In genomic region chr1:83271829-83272228, GRCh38 we compare ENCODE assay signal across 8 cellular contexts.
DNase-seq lines count a peak whose midpoint lies in the region; ATAC-seq and TF ChIP-seq lines count a peak whose summit lies in the region.
"Not testable (repeated sequence)": the region's sequence is repeated elsewhere in the genome, so short reads cannot be mapped to it uniquely, and the experiment has no call there.

No MANE protein-coding gene starts in this region.

- H2AFZ ChIP-seq in MM.1S (ENCODE audit: low read length), result not testable (repeated sequence)

- H3K4me3 ChIP-seq in MM.1S (ENCODE audit: low read length); retinal pigment epithelial cell (ENCODE audit: low read length): not testable (repeated sequence)

- H3K9me3 ChIP-seq in MM.1S (replicated peaks; ENCODE audit: insufficient read depth, low read length), result not testable (repeated sequence)

- H3K79me2 ChIP-seq in MM.1S (ENCODE audit: low read length), result not testable (repeated sequence)

- not testable (repeated sequence) for H3K9ac ChIP-seq in MM.1S (ENCODE audit: low read length)

- H3K27me3 ChIP-seq in MM.1S (replicated peaks; ENCODE audit: insufficient read depth, low read length), result not testable (repeated sequence)

- H3K27ac ChIP-seq in MM.1S (ENCODE audit: low read length), result not testable (repeated sequence)

- not testable (repeated sequence) for H3K4me2 ChIP-seq in MM.1S (ENCODE audit: low read depth, low read length)

- H3K9me2 ChIP-seq in MM.1S (replicated peaks; ENCODE audit: insufficient read depth, low read length), result not testable (repeated sequence)

- TF ChIP-seq CTCF in MM.1S (IDR thresholded peaks at IDR 0.05; ENCODE audit: low read length); retinal pigment epithelial cell (conservative IDR thresholded peaks at IDR 0.05; ENCODE audit: low read depth, low read length): not testable (repeated sequence)

- ATAC-seq in GM19351 (IDR thresholded peaks at IDR 0.05; ENCODE audit: unreplicated experiment), result peak; percentile 40
- ATAC-seq in esophagus mucosa, result peak; percentile 88

- H3K4me1 ChIP-seq in MM.1S (ENCODE audit: low read length), result not testable (repeated sequence)

- H3K36me3 ChIP-seq in MM.1S (replicated peaks; ENCODE audit: insufficient read depth, low read length), result not testable (repeated sequence)

- DNase-seq in DMS53 (lab: John Stamatoyannopoulos, UW), result peak; percentile 76
- peak; percentile 10 for DNase-seq in MM.1S
- DNase-seq in NCI-H774 (lab: John Stamatoyannopoulos, UW), result peak; percentile 5
- DNase-seq in astrocyte of the hippocampus (ENCODE audit: low read depth, low spot score), result peak; percentile 7
- DNase-seq in left kidney (ENCODE audit: low read depth, low spot score), result peak; percentile 0
- peak; percentile 4 for DNase-seq in retinal pigment epithelial cell (ENCODE audit: low read depth)

- not testable (repeated sequence) for H4K20me1 ChIP-seq in MM.1S (ENCODE audit: insufficient read depth, low read length)

- not testable (repeated sequence) for H3F3A ChIP-seq in MM.1S (ENCODE audit: insufficient read depth, low read length)

Comparison
In these comparisons a context has a peak if more than half of its experiments do, and no peak if none do; other contexts are left out.
1. DNase-seq: peak in every context shown above with its lines; median percentile 76 in DMS53; 10 in MM.1S; 7 in astrocyte of the hippocampus; 5 in NCI-H774; 4 in retinal pigment epithelial cell; 0 in left kidney.